In genomic region chr10:28411648-28412047, GRCh38 we compare ENCODE assay signal across 12 cellular contexts.
DNase-seq lines count a peak whose midpoint lies in the region; ATAC-seq and TF ChIP-seq lines count a peak whose summit lies in the region.
"Had no signal": no experiment of that assay in that cellular context is flagged by ENCODE, and none has a peak within 500 bp of the region (broad histone marks: within the 10 kb centered on the region; RNA-seq: fewer than 3 reads in every experiment).

No MANE protein-coding gene starts in this region.

- peak overlapping the region; percentile 49 for H3K27ac ChIP-seq in foreskin keratinocyte
- H3K27ac ChIP-seq: stomach had no signal

- peak; percentile 56 for ATAC-seq in GM21367 (IDR thresholded peaks at IDR 0.05; ENCODE audit: unreplicated experiment)
- peak; percentile 86 for ATAC-seq in foreskin keratinocyte
- ATAC-seq in HG03097 (IDR thresholded peaks at IDR 0.05; ENCODE audit: low FRiP score, unreplicated experiment) = no peak

- TF ChIP-seq CTCF in GM13977 (IDR thresholded peaks at IDR 0.05; ENCODE audit: extremely low read depth, insufficient read depth, missing control alignments) (no peak), foreskin keratinocyte (conservative IDR thresholded peaks at IDR 0.05) (no peak)

- DNase-seq in GM13977 (ENCODE audit: low spot score) (peak; percentile 42), M059J (ENCODE audit: low read depth) (peak; percentile 8), foreskin keratinocyte (peak; percentile 42 to 64), NCI-H82 treated with DMSO at 0.1 percent for 48 hours (lab: John Stamatoyannopoulos, UW; ENCODE audit: unreplicated experiment) (no peak), NCI-H446 (lab: John Stamatoyannopoulos, UW) (no peak), NCI-H2081 treated with DMSO at 0.1 percent for 48 hours (lab: John Stamatoyannopoulos, UW) (no peak)
- DNase-seq: activated effector memory CD4-positive, alpha-beta T cell treated with Interleukin-2 at 50 U/mL for 16 hours; DMS153; hypothalamus; stomach had no signal

- peaks cover 28% of the 10 kb centered on the region for H3K27me3 ChIP-seq in foreskin keratinocyte

- in situ Hi-C loops in GM13977 (cut with MboI; ENCODE audit: low pct_unique_long_range_greater_than_20kb, low sequenced_read_pairs, unreplicated experiment) = no loop called here

- no peaks in the 10 kb centered on the region for H3K4me1 ChIP-seq in foreskin keratinocyte

Comparison
In these comparisons a context has a peak if more than half of its experiments do, and no peak if none do; other contexts are left out.
1. DNase-seq: peak in GM13977 (single experiment), M059J (single experiment) and foreskin keratinocyte (2 of 2); none in NCI-H82 treated with DMSO at 0.1 percent for 48 hours (single experiment), NCI-H446 (0 of 2) and NCI-H2081 treated with DMSO at 0.1 percent for 48 hours (single experiment).